8 cellular contexts compared by ENCODE assay signal in the genomic region with DNA sequence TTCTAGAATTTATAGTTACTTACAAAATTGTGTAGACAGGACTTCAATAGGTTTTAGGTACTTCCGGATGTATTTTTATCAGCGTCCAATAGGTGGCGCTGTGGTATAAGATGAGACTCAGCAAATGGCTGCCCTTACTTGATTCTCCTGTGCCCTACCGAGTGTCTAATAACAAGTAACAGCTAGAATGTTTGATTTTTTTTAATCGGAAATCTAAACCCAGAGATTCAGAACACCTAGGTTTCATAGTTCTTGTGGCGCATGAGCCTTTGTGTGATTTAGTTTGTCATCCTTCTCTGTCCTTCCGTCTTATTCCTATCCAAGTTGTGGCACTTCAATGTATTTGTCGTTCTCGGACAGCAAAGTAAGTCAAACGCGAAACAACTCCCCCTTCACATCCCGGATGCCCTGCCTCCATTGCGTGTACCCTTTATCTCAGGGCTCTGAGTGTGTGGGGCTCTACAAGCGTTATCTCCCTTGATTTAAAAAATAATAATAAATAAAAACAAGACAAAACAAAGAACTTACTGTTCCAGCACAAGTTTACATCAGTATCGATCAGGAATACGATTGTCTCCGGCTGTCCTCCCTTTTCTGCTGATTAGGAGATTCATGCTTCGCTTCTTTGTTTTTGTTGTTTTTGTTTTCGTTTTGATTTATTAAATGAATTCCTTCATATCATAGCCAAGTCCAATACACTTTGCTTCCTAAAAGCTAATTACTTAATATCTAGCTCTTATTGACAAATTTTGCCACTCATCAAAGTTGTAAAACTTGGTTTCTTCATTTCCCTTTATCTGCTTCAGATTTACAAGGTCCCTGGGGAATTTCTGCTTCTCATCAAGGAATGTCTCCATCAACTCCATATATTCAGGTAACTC. TPM values are rescaled to one million over a fixed set of nuclear protein-coding genes. Genes with fewer than 3 reads are reported as not detected.
DNase-seq lines count a peak whose midpoint lies in the region; ATAC-seq, FAIRE-seq and TF ChIP-seq lines count a peak whose summit lies in the region.

No MANE protein-coding gene starts in this region.

- TF ChIP-seq CTCF in ascending aorta (IDR thresholded peaks at IDR 0.05) (peak; percentile 61 to 84 (median 83)), hepatocyte (IDR thresholded peaks at IDR 0.05; ENCODE audit: poor library complexity) (peak; percentile 89), retinal pigment epithelial cell (conservative IDR thresholded peaks at IDR 0.05; ENCODE audit: low read depth, low read length) (peak; percentile 72)

- H3K36me3 ChIP-seq in ascending aorta, result no peaks in the 10 kb centered on the region
- no peaks in the 10 kb centered on the region for H3K36me3 ChIP-seq in hepatocyte (replicated peaks; ENCODE audit: insufficient read depth, low read depth)

- peak; percentile 86 for FAIRE-seq in GM12891 (lab: Jason Lieb, UNC)

- whole genome bisulfite sequencing in hepatocyte (ENCODE audit: low lambda C conversion rate, missing lambda C conversion rate), result 20% methylated on average over 19 of the region's 19 CpGs

- H3K27ac ChIP-seq in ascending aorta (peak overlapping the region; percentile 54 to 60), hepatocyte (peak overlapping the region; percentile 85)

- H3K9me3 ChIP-seq in T-helper 17 cell (ENCODE audit: control insufficient read depth, low read length, poor library complexity, severe bottlenecking), result no peaks in the 10 kb centered on the region
- no peaks in the 10 kb centered on the region for H3K9me3 ChIP-seq in ascending aorta
- no peaks in the 10 kb centered on the region for H3K9me3 ChIP-seq in hepatocyte (ENCODE audit: low read depth)

- H3K4me3 Mint-ChIP-seq in T-helper 17 cell, result peak overlapping the region; percentile 87

- DNase-seq in GM12891 (ENCODE audit: insufficient read length, low spot score) (peak; percentile 28), NCI-H1694 treated with DMSO at 0.1 percent for 48 hours (lab: John Stamatoyannopoulos, UW) (peak; percentile 89), T-helper 17 cell (peak; percentile 62 to 72 (median 63)), ascending aorta (ENCODE audit: low spot score in 2 of 2) (peak; percentile 15 to 88), hepatocyte (ENCODE audit: low spot score) (peak; percentile 93), retinal pigment epithelial cell (ENCODE audit: low read depth) (peak; percentile 70), posterior vena cava (ENCODE audit: low spot score) (no peak)

- H3K79me2 ChIP-seq in hepatocyte, result no peaks in the 10 kb centered on the region

- no peaks in the 10 kb centered on the region for H3K4me1 ChIP-seq in ascending aorta
- no peaks in the 10 kb centered on the region for H3K4me1 ChIP-seq in hepatocyte (ENCODE audit: insufficient read depth)

- 0 out of 2 replicates have a peak, but pooled peaks have one; percentile 14 for TF ChIP-seq POLR2A in GM12891 (IDR thresholded peaks at IDR 0.05; ENCODE audit: low read depth, low read length)

- no peaks in the 10 kb centered on the region for H3K36me3 Mint-ChIP-seq in T-helper 17 cell (ENCODE audit: low read depth)

- ATAC-seq in HG02884 (IDR thresholded peaks at IDR 0.05; ENCODE audit: unreplicated experiment) (peak; percentile 92), T-helper 17 cell (peak; percentile 98)

- H3K4me1 Mint-ChIP-seq in T-helper 17 cell, result peaks cover 4% of the 10 kb centered on the region

- no peaks in the 10 kb centered on the region for H4K20me1 ChIP-seq in hepatocyte (ENCODE audit: insufficient read depth, poor library complexity, severe bottlenecking)

- no peaks in the 10 kb centered on the region for H3K9me2 ChIP-seq in hepatocyte (replicated peaks; ENCODE audit: insufficient read depth)

- intact Hi-C loops in ascending aorta (cut with DNase I), result loop anchor here (1.0 to 5.0 kb wide), 3 partner anchors 50 to 292 kb away; a partner anchor contains a TSS
- intact Hi-C loops in posterior vena cava (cut with DNase I), result loop anchor here in 1 of 2 donors (10.0 kb wide), 1 partner anchor 292 kb away; a partner anchor contains a TSS

- peak overlapping the region; percentile 82 for H3K27ac Mint-ChIP-seq in T-helper 17 cell

- H3K4me3 ChIP-seq in ascending aorta, result peak overlapping the region; percentile 57 to 62
- peak overlapping the region; percentile 24 for H3K4me3 ChIP-seq in hepatocyte
- peak overlapping the region; percentile 62 for H3K4me3 ChIP-seq in retinal pigment epithelial cell (ENCODE audit: low read length)

- H3K4me2 ChIP-seq in hepatocyte, result peak overlapping the region; percentile 71

- H3K27me3 ChIP-seq in ascending aorta (no peaks in the 10 kb centered on the region), hepatocyte (no peaks in the 10 kb centered on the region)

- peaks cover 5% of the 10 kb centered on the region for H3K27me3 Mint-ChIP-seq in T-helper 17 cell

- peak overlapping the region; percentile 83 for H2AFZ ChIP-seq in hepatocyte

TF ChIP-seq in GM12891, 5 proteins besides CTCF, POLR2A, EP300 and RAD21:
- TF ChIP-seq POLR2AphosphoS5 (IDR thresholded peaks at IDR 0.05; ENCODE audit: low read depth, low read length) (no peak), PAX5 (IDR thresholded peaks at IDR 0.05; ENCODE audit: insufficient read depth, low read length, severe bottlenecking) (no peak), TAF1 (IDR thresholded peaks at IDR 0.05; ENCODE audit: low read depth, low read length) (no peak), SPI1 (IDR thresholded peaks at IDR 0.05; ENCODE audit: low read depth, low read length) (no peak), POU2F2 (IDR thresholded peaks at IDR 0.05; ENCODE audit: low read depth, low read length) (no peak)

RNA-seq across cellular contexts. Expression of a gene that starts 50.7 kb away (rescaled TPM):
- 13.6 TPM for polyA plus RNA-seq in GM12891 (2012; ENCODE audit: low read depth, missing spikeins)
- total RNA-seq in T-helper 17 cell (10 to 100 TPM; 17.7 to 18.6 TPM), ascending aorta (20.6 TPM), hepatocyte (62.4 and 67.3 TPM in 2 replicates), posterior vena cava (10 to 100 TPM; 43.7 to 47.3 TPM)
- 52.7 and 54.3 TPM in 2 replicates for polyA plus RNA-seq in hepatocyte
